ENCODE assay signal across 8 cellular contexts in the genomic region with DNA sequence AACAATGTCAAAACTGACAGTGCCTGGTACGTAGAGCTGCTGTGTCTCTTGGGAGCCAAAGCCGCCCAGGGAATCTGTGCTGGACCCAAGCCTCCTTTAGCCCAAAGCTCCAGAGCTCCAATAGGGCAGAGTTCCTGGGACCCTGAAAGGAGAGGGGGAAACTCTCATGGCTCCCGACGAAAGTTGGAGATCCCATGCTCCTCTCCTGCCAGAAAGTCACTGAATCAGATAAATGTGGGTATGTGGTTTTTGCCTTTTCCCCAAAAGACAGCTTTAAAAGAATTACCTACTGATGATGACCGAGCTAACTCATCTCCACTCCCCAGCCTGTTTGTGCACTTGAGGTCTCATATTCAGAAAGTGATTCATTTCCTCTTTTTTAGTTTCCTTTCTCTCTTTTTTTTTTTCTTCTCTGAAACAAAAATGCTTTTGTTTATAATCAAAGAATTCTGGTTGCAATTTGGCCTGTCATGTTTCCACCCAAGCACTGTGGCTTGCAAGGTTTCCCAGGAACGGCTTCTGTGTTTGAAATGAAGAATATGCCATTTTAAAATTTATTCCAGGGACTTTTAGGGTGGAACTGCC.
DNase-seq lines count a peak whose midpoint lies in the region; ATAC-seq lines count a peak whose summit lies in the region.
"Had no signal": no experiment of that assay in that cellular context is flagged by ENCODE, and none has a peak within 500 bp of the region (broad histone marks: within the 10 kb centered on the region; RNA-seq: fewer than 3 reads in every experiment).

No MANE protein-coding gene starts in this region.

- H3K27ac Mint-ChIP-seq in stimulated activated effector memory CD8-positive, alpha-beta T cell treated with anti-CD3 and anti-CD28 coated beads, Interleukin-12 subunit alpha, Interleukin-12 subunit beta, amount 100 ng/mL, for 72 hours, result peak overlapping the region; percentile 9
- H3K27ac Mint-ChIP-seq: brain had no signal

- DNase-seq in NCI-H226 (peak; percentile 28), astrocyte of the hippocampus (ENCODE audit: low read depth, low spot score) (peak; percentile 63), COLO668 (lab: John Stamatoyannopoulos, UW; ENCODE audit: unreplicated experiment) (no peak), DMS 273 (lab: John Stamatoyannopoulos, UW; ENCODE audit: unreplicated experiment) (no peak)
- DNase-seq in stimulated activated effector memory CD8-positive, alpha-beta T cell treated with anti-CD3 and anti-CD28 coated beads, Interleukin-12 subunit alpha, Interleukin-12 subunit beta, amount 100 ng/mL, for 72 hours (ENCODE audit: low spot score in 2 of 2), result peak in 1 of 2 donors; percentile 4

- peak overlapping the region; percentile 22 for H3K4me3 Mint-ChIP-seq in stimulated activated effector memory CD8-positive, alpha-beta T cell treated with anti-CD3 and anti-CD28 coated beads, Interleukin-12 subunit alpha, Interleukin-12 subunit beta, amount 100 ng/mL, for 72 hours
- H3K4me3 Mint-ChIP-seq: brain had no signal

- no peaks in the 10 kb centered on the region for H3K9me3 Mint-ChIP-seq in stimulated activated effector memory CD8-positive, alpha-beta T cell treated with anti-CD3 and anti-CD28 coated beads, Interleukin-12 subunit alpha, Interleukin-12 subunit beta, amount 100 ng/mL, for 72 hours

- peak; percentile 82 for ATAC-seq in GM18519 (IDR thresholded peaks at IDR 0.05; ENCODE audit: low FRiP score, unreplicated experiment)
- ATAC-seq in HG02571 (IDR thresholded peaks at IDR 0.05; ENCODE audit: unreplicated experiment), result peak; percentile 79
- peak; percentile 95 for ATAC-seq in stimulated activated effector memory CD8-positive, alpha-beta T cell treated with anti-CD3 and anti-CD28 coated beads, Interleukin-12 subunit alpha, Interleukin-12 subunit beta, amount 100 ng/mL, for 72 hours

- H3K4me1 Mint-ChIP-seq in stimulated activated effector memory CD8-positive, alpha-beta T cell treated with anti-CD3 and anti-CD28 coated beads, Interleukin-12 subunit alpha, Interleukin-12 subunit beta, amount 100 ng/mL, for 72 hours, result peaks cover 30% of the 10 kb centered on the region

- peaks cover 6% of the 10 kb centered on the region for H3K36me3 Mint-ChIP-seq in stimulated activated effector memory CD8-positive, alpha-beta T cell treated with anti-CD3 and anti-CD28 coated beads, Interleukin-12 subunit alpha, Interleukin-12 subunit beta, amount 100 ng/mL, for 72 hours
- H3K36me3 Mint-ChIP-seq: brain had no signal

Comparison
In these comparisons a context has a peak if more than half of its experiments do, and no peak if none do; other contexts are left out.
1. DNase-seq: peak in NCI-H226 (single experiment) and astrocyte of the hippocampus (single experiment); none in COLO668 (single experiment) and DMS 273 (single experiment).
2. Peak in every context shown above with its lines, with median percentiles within 50 percentile points of each other: ATAC-seq.